In the genomic region with DNA sequence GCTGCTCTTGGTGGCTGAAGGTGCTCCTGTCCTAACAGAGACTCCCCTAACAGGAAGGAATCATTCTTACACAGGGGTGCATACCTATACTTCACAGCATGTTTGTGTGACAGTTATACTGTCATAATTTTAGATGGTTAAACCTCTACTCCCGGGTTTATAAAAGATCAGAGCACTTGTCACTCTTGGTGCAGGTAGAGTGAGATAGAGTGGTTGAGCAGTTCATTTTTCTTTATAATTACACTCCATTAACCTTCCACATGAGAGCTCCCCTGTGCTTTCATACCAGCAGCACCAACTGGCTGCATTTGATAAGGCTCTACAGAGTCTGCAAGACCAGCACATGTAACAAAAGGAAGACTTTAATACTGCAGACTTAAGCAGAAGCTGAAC, we compare ENCODE assay signal across 21 cellular contexts.
DNase-seq lines count a peak whose midpoint lies in the region; ATAC-seq and TF ChIP-seq lines count a peak whose summit lies in the region.
"Had no signal": no experiment of that assay in that cellular context is flagged by ENCODE, and none has a peak within 500 bp of the region (broad histone marks: within the 10 kb centered on the region; RNA-seq: fewer than 3 reads in every experiment).

No MANE protein-coding gene starts in this region.

- no peaks in the 10 kb centered on the region for H3K9me3 ChIP-seq in CD8-positive, alpha-beta memory T cell (ENCODE audit: low read length)
- no peaks in the 10 kb centered on the region for H3K9me3 ChIP-seq in MM.1S (replicated peaks; ENCODE audit: insufficient read depth, low read length)
- H3K9me3 ChIP-seq in hepatocyte (ENCODE audit: low read depth): no peaks in the 10 kb centered on the region
- H3K9me3 ChIP-seq: A549, body of pancreas, Peyer's patch, SJCRH30 had no signal

- H3K4me3 ChIP-seq in CD8-positive, alpha-beta memory T cell (ENCODE audit: low read length): no peak overlapping the region
- H3K4me3 ChIP-seq in MM.1S (ENCODE audit: low read length) (no peak overlapping the region), hepatocyte (no peak overlapping the region), lower leg skin (ENCODE audit: low read depth, poor library complexity, severe bottlenecking) (no peak overlapping the region)
- H3K4me3 ChIP-seq: A549, body of pancreas, Peyer's patch, SJCRH30 had no signal

- peaks cover 3% of the 10 kb centered on the region; the same call in 1 of the 2 replicates for H3F3A ChIP-seq in MM.1S (ENCODE audit: insufficient read depth, low read length)

- H3K4me1 Mint-ChIP-seq in CD8-positive, alpha-beta memory T cell: peaks cover 15 to 51% (median 31%) of the 10 kb centered on the region in 3 donors

- H3K36me3 Mint-ChIP-seq in CD8-positive, alpha-beta memory T cell: peaks cover 0 to 3% (median 0%) of the 10 kb centered on the region in 3 donors
- H3K36me3 Mint-ChIP-seq: natural killer cell treated with Interleukin-12 subunit alpha and Interleukin-12 subunit beta and Interleukin-15 and Interleukin-18, amount 100 ng/mL, for 72 hours had no signal

- H3K4me3 Mint-ChIP-seq in CD8-positive, alpha-beta memory T cell: no peak overlapping the region
- H3K4me3 Mint-ChIP-seq: activated naive CD8-positive, alpha-beta T cell treated with anti-CD3 and anti-CD28 coated beads, Interleukin-2, amount 50 U/mL, for 24 hours; B cell; natural killer cell treated with Interleukin-12 subunit alpha and Interleukin-12 subunit beta and Interleukin-15 and Interleukin-18, amount 100 ng/mL, for 72 hours had no signal

- POLR2A ChIA-PET in CD8-positive, alpha-beta memory T cell (lab: Charles Lee): no interaction called here

- H3K79me2 ChIP-seq in MM.1S (ENCODE audit: low read length): no peaks in the 10 kb centered on the region; the same call in 1 of the 2 replicates
- H3K79me2 ChIP-seq in hepatocyte: peaks cover 52% of the 10 kb centered on the region

- no peak for DNase-seq in CD8-positive, alpha-beta memory T cell
- DNase-seq in MM.1S: no peak
- peak; percentile 91 for DNase-seq in OCI-M1 (lab: John Stamatoyannopoulos, UW)
- DNase-seq in hepatocyte (ENCODE audit: low spot score): no peak
- DNase-seq in lower leg skin (ENCODE audit: low spot score in 2 of 2): no peak
- no peak for DNase-seq in stimulated activated CD4-positive, alpha-beta T cell treated with anti-CD3 and anti-CD28 coated beads, Interleukin-2, amount 100 ng/mL, for 48 hours
- no peak for DNase-seq in stimulated activated naive CD4-positive, alpha-beta T cell treated with Interleukin-2 at 50 U/mL for 16 hours (lab: John Stamatoyannopoulos, UW)
- DNase-seq: activated CD8-positive, alpha-beta memory T cell treated with anti-CD3 and anti-CD28 coated beads, Interleukin-2, amount 50 U/mL, for 4 hours; activated gamma-delta T cell; activated naive CD8-positive, alpha-beta T cell treated with anti-CD3 and anti-CD28 coated beads, Interleukin-2, amount 50 U/mL, for 24 hours; body of pancreas; effector memory CD4-positive, alpha-beta T cell; midbrain; Peyer's patch; posterior cingulate gyrus; SJCRH30 had no signal

- TF ChIP-seq POLR2A in lower leg skin (IDR thresholded peaks at IDR 0.05): no peak

- H3K27me3 ChIP-seq in CD8-positive, alpha-beta memory T cell (ENCODE audit: insufficient read depth, low read length, poor library complexity, severe bottlenecking): no peaks in the 10 kb centered on the region
- H3K27me3 ChIP-seq in MM.1S (replicated peaks; ENCODE audit: insufficient read depth, low read length): no peaks in the 10 kb centered on the region
- H3K27me3 ChIP-seq in hepatocyte: no peaks in the 10 kb centered on the region
- H3K27me3 ChIP-seq: body of pancreas, Peyer's patch, SJCRH30 had no signal

- H3K4me2 ChIP-seq in MM.1S (ENCODE audit: low read depth, low read length) (peak overlapping the region; percentile 45; the same call in 1 of the 2 replicates), hepatocyte (peak overlapping the region; percentile 0)
- H3K4me2 ChIP-seq: A549 had no signal

- H3K9me3 Mint-ChIP-seq in CD8-positive, alpha-beta memory T cell: no peaks in the 10 kb centered on the region
- H3K9me3 Mint-ChIP-seq: activated naive CD8-positive, alpha-beta T cell treated with anti-CD3 and anti-CD28 coated beads, Interleukin-2, amount 50 U/mL, for 24 hours; natural killer cell treated with Interleukin-12 subunit alpha and Interleukin-12 subunit beta and Interleukin-15 and Interleukin-18, amount 100 ng/mL, for 72 hours had no signal

- intact Hi-C loops in lower leg skin (cut with DNase I; ENCODE audit: low total_unique reads): no loop called here

- peaks cover 9% of the 10 kb centered on the region for H3K4me1 ChIP-seq in CD8-positive, alpha-beta memory T cell (ENCODE audit: insufficient read depth, low read length)
- H3K4me1 ChIP-seq in MM.1S (ENCODE audit: low read length) (peaks cover 26% of the 10 kb centered on the region), hepatocyte (ENCODE audit: insufficient read depth) (peaks cover 17% of the 10 kb centered on the region)
- H3K4me1 ChIP-seq: A549, Peyer's patch, SJCRH30 had no signal

- H3K27ac ChIP-seq in CD8-positive, alpha-beta memory T cell (ENCODE audit: low read depth, low read length): peak overlapping the region; percentile 55
- H3K27ac ChIP-seq in MM.1S (ENCODE audit: low read length) (peak overlapping the region; percentile 44; the same call in 1 of the 2 replicates), hepatocyte (peak overlapping the region; percentile 76)
- H3K27ac ChIP-seq: A549, body of pancreas, Peyer's patch, SJCRH30 had no signal

- WGBS in hepatocyte (ENCODE audit: low lambda C conversion rate, missing lambda C conversion rate): 52% methylated on average over 1 of the region's 1 CpG
- WGBS in lower leg skin, 2 donors: 43 to 46% methylated on average over 1 of the region's 1 CpG

- peak overlapping the region in 2 of 8 donors; percentile 29 to 37 for H3K27ac Mint-ChIP-seq in CD8-positive, alpha-beta memory T cell
- H3K27ac Mint-ChIP-seq: B cell; natural killer cell treated with Interleukin-12 subunit alpha and Interleukin-12 subunit beta and Interleukin-15 and Interleukin-18, amount 100 ng/mL, for 72 hours had no signal

- no peaks in the 10 kb centered on the region for H3K27me3 Mint-ChIP-seq in CD8-positive, alpha-beta memory T cell
- H3K27me3 Mint-ChIP-seq: activated naive CD8-positive, alpha-beta T cell treated with anti-CD3 and anti-CD28 coated beads, Interleukin-2, amount 50 U/mL, for 24 hours; B cell; natural killer cell treated with Interleukin-12 subunit alpha and Interleukin-12 subunit beta and Interleukin-15 and Interleukin-18, amount 100 ng/mL, for 72 hours had no signal

- H2AFZ ChIP-seq in MM.1S (ENCODE audit: low read length) (no peak overlapping the region), hepatocyte (no peak overlapping the region)

- CTCF ChIA-PET in CD8-positive, alpha-beta memory T cell (lab: Charles Lee): interaction anchor here (1.2 to 1.9 kb wide), 2 partner anchors 11 to 30 kb away, joined by 4 to 7 read pairs; no protein-coding TSS in a partner anchor

- ATAC-seq in HG03342 (IDR thresholded peaks at IDR 0.05; ENCODE audit: unreplicated experiment): no peak
- ATAC-seq: A549; activated naive CD8-positive, alpha-beta T cell treated with anti-CD3 and anti-CD28 coated beads, Interleukin-2, amount 50 U/mL, for 24 hours; body of pancreas; HepG2 had no signal

- H4K20me1 ChIP-seq in MM.1S (ENCODE audit: insufficient read depth, low read length): no peaks in the 10 kb centered on the region
- H4K20me1 ChIP-seq in hepatocyte (ENCODE audit: insufficient read depth, poor library complexity, severe bottlenecking): peaks cover 5% of the 10 kb centered on the region

- TF ChIP-seq CTCF in MM.1S (IDR thresholded peaks at IDR 0.05; ENCODE audit: low read length): no peak
- no peak for TF ChIP-seq CTCF in hepatocyte (IDR thresholded peaks at IDR 0.05; ENCODE audit: poor library complexity)
- no peak for TF ChIP-seq CTCF in lower leg skin (IDR thresholded peaks at IDR 0.05)

- H3K9me2 ChIP-seq in MM.1S (replicated peaks; ENCODE audit: insufficient read depth, low read length) (no peaks in the 10 kb centered on the region), hepatocyte (replicated peaks; ENCODE audit: insufficient read depth) (no peaks in the 10 kb centered on the region)

- no peaks in the 10 kb centered on the region for H3K36me3 ChIP-seq in CD8-positive, alpha-beta memory T cell (ENCODE audit: insufficient read depth, low read length)
- H3K36me3 ChIP-seq in MM.1S (replicated peaks; ENCODE audit: insufficient read depth, low read length) (no peaks in the 10 kb centered on the region), hepatocyte (replicated peaks; ENCODE audit: insufficient read depth, low read depth) (no peaks in the 10 kb centered on the region)
- H3K36me3 ChIP-seq: Peyer's patch, SJCRH30 had no signal

- H3K9ac ChIP-seq in MM.1S (ENCODE audit: low read length): no peak overlapping the region
